In genomic region chr7:3959364-3959763, GRCh38 we compare ENCODE assay signal across 5 cellular contexts.
"Had no signal": no experiment of that assay in that cellular context is flagged by ENCODE, and none has a peak within 500 bp of the region (broad histone marks: within the 10 kb centered on the region; RNA-seq: fewer than 3 reads in every experiment).

No MANE protein-coding gene starts in this region.

- H3K4me3 Mint-ChIP-seq: H9 had no signal

- H3K9me3 Mint-ChIP-seq: H9 had no signal

- H3K27ac Mint-ChIP-seq: H9 had no signal

- H3K4me3 ChIP-seq: GM23248 had no signal

- H3K4me1 Mint-ChIP-seq: H9 had no signal

- DNase-seq: GM23248, GOT3, H9, HCEC 1CT, IMR-90 had no signal
